ENCODE assay signal across 3 cellular contexts in genomic region chr6:132322398-132322797, GRCh38.
TF ChIP-seq lines count a peak whose summit lies in the region.

No MANE protein-coding gene starts in this region.

TF ChIP-seq in SK-N-SH, 30 proteins besides CTCF, POLR2A, EP300 and RAD21:
- TF ChIP-seq JUND (IDR thresholded peaks at IDR 0.05) (no peak), RXRA (IDR thresholded peaks at IDR 0.05; ENCODE audit: borderline replicate concordance, low read depth) (no peak), MAX (IDR thresholded peaks at IDR 0.05; ENCODE audit: low read depth) (no peak), TCF12 (IDR thresholded peaks at IDR 0.05) (no peak), GABPA (IDR thresholded peaks at IDR 0.05; ENCODE audit: low read depth) (no peak), IRF3 (IDR thresholded peaks at IDR 0.05; ENCODE audit: low read depth, low read length) (no peak)

TF ChIP-seq in SK-N-SH treated with all-trans-retinoic acid at 6 μM for 48 hours, 23 proteins besides CTCF, POLR2A, EP300 and RAD21:
- TF ChIP-seq OSR1 (CRISPR knock-in tag; IDR thresholded peaks at IDR 0.05) (no peak), TSHZ2 (CRISPR knock-in tag; IDR thresholded peaks at IDR 0.05) (no peak), TCF4 (CRISPR knock-in tag; IDR thresholded peaks at IDR 0.05; ENCODE audit: borderline replicate concordance) (no peak), ARNTL (CRISPR knock-in tag; IDR thresholded peaks at IDR 0.05; ENCODE audit: borderline replicate concordance, low read depth) (no peak), SNAI2 (CRISPR knock-in tag; IDR thresholded peaks at IDR 0.05) (no peak), TOX (CRISPR knock-in tag; IDR thresholded peaks at IDR 0.05; ENCODE audit: borderline replicate concordance) (no peak), ZFP3 (CRISPR knock-in tag; IDR thresholded peaks at IDR 0.05) (no peak), ZNF565 (CRISPR knock-in tag; conservative IDR thresholded peaks at IDR 0.05; ENCODE audit: low read depth) (no peak), ESRRG (CRISPR knock-in tag; IDR thresholded peaks at IDR 0.05) (no peak), ZC3H10 (CRISPR knock-in tag; IDR thresholded peaks at IDR 0.05) (no peak), ZNF8 (CRISPR knock-in tag; IDR thresholded peaks at IDR 0.05) (no peak), BACH2 (CRISPR knock-in tag; IDR thresholded peaks at IDR 0.05; ENCODE audit: borderline replicate concordance) (no peak), PATZ1 (CRISPR knock-in tag; IDR thresholded peaks at IDR 0.05; ENCODE audit: borderline replicate concordance) (no peak), ZNF70 (CRISPR knock-in tag; IDR thresholded peaks at IDR 0.05) (no peak), CREB5 (CRISPR knock-in tag; IDR thresholded peaks at IDR 0.05; ENCODE audit: low read depth) (no peak)

TF ChIP-seq in H1, 55 proteins besides CTCF, POLR2A, EP300 and RAD21:
- TF ChIP-seq RFX5 (IDR thresholded peaks at IDR 0.05; ENCODE audit: borderline replicate concordance, low read depth, low read length) (no peak), PHF8 (conservative IDR thresholded peaks at IDR 0.05; ENCODE audit: low read depth, low read length) (no peak), TAF7 (optimal IDR thresholded peaks at IDR 0.05; ENCODE audit: borderline replicate concordance, low read depth, low read length) (no peak), KDM5A (IDR thresholded peaks at IDR 0.05; ENCODE audit: low read length) (no peak), ZNF274 (IDR thresholded peaks at IDR 0.05; ENCODE audit: borderline replicate concordance, extremely low read depth, low read length) (no peak), GTF2F1 (IDR thresholded peaks at IDR 0.05; ENCODE audit: borderline replicate concordance, low read depth, low read length) (no peak), CHD2 (IDR thresholded peaks at IDR 0.05; ENCODE audit: low read length) (no peak), SAP30 (IDR thresholded peaks at IDR 0.05; ENCODE audit: insufficient read depth, insufficient replicate concordance, low read length) (no peak), GABPA (IDR thresholded peaks at IDR 0.05; ENCODE audit: borderline replicate concordance, insufficient read depth, low read length) (no peak), ATF3 (IDR thresholded peaks at IDR 0.05; ENCODE audit: insufficient read depth, low read depth, low read length) (no peak), NRF1 (IDR thresholded peaks at IDR 0.05; ENCODE audit: low read depth, low read length) (no peak), RBBP5 (IDR thresholded peaks at IDR 0.05; ENCODE audit: borderline replicate concordance, low read depth, low read length) (no peak)
